8 cellular contexts compared by ENCODE assay signal in genomic region chr6:2791124-2792050, GRCh38. TPM values are rescaled to one million over a fixed set of nuclear protein-coding genes. Genes with fewer than 3 reads are reported as not detected.
DNase-seq lines count a peak whose midpoint lies in the region; ATAC-seq and TF ChIP-seq lines count a peak whose summit lies in the region.

No MANE protein-coding gene starts in this region.

- H3K4me1 ChIP-seq in mucosa of descending colon (ENCODE audit: low read depth), result peaks cover 6% of the 10 kb centered on the region

- no peaks in the 10 kb centered on the region for H3K27me3 Mint-ChIP-seq in stimulated activated naive CD8-positive, alpha-beta T cell treated with anti-CD3 and anti-CD28 coated beads, Interleukin-15, amount 100 ng/mL, for 72 hours

- peak overlapping the region in 1 of 2 donors; percentile 62 for H3K4me3 Mint-ChIP-seq in stimulated activated naive CD8-positive, alpha-beta T cell treated with anti-CD3 and anti-CD28 coated beads, Interleukin-15, amount 100 ng/mL, for 72 hours

- H3K9me3 Mint-ChIP-seq in stimulated activated naive CD8-positive, alpha-beta T cell treated with anti-CD3 and anti-CD28 coated beads, Interleukin-15, amount 100 ng/mL, for 72 hours, result peaks cover 0 to 5% of the 10 kb centered on the region in 2 donors

- H3K4me1 Mint-ChIP-seq in stimulated activated naive CD8-positive, alpha-beta T cell treated with anti-CD3 and anti-CD28 coated beads, Interleukin-15, amount 100 ng/mL, for 72 hours, result peaks cover 51% of the 10 kb centered on the region

- no peaks in the 10 kb centered on the region for H3K36me3 ChIP-seq in mucosa of descending colon (ENCODE audit: low read depth)

- ATAC-seq in mucosa of descending colon, result peak; percentile 87
- peak; percentile 84 for ATAC-seq in stimulated activated naive CD8-positive, alpha-beta T cell treated with anti-CD3 and anti-CD28 coated beads, Interleukin-15, amount 100 ng/mL, for 72 hours
- ATAC-seq in GM18858 (IDR thresholded peaks at IDR 0.05; ENCODE audit: unreplicated experiment), result no peak

- no peak overlapping the region for H3K27ac Mint-ChIP-seq in stimulated activated naive CD8-positive, alpha-beta T cell treated with anti-CD3 and anti-CD28 coated beads, Interleukin-15, amount 100 ng/mL, for 72 hours

- TF ChIP-seq CTCF in HFF-Myc (IDR thresholded peaks at IDR 0.05; ENCODE audit: low read depth, low read length, missing control alignments) (peak; percentile 80), epithelial cell of proximal tubule (conservative IDR thresholded peaks at IDR 0.05; ENCODE audit: low read depth, low read length) (peak; percentile 85), mucosa of descending colon (IDR thresholded peaks at IDR 0.05) (peak; percentile 31)

- H3K4me3 ChIP-seq in HFF-Myc (replicated peaks; ENCODE audit: low read depth, low read length) (no peak overlapping the region), epithelial cell of proximal tubule (ENCODE audit: low read depth, low read length) (no peak overlapping the region), mucosa of descending colon (no peak overlapping the region)

- intact Hi-C loops in mucosa of descending colon (cut with DNase I, micrococcal nuclease), result loop anchor here in 1 of 2 donors (5.0 kb wide), 2 partner anchors 51 to 141 kb away; partner anchors contain the start of gene SERPINB1

- DNase-seq in ELR (ENCODE audit: low read depth), result peak; percentile 90
- peak; percentile 46 for DNase-seq in HFF-Myc (ENCODE audit: extremely low read depth, low read depth)
- DNase-seq in NCI-H526 treated with DMSO at 0.1 percent for 48 hours (lab: John Stamatoyannopoulos, UW), result peak; percentile 13
- peak; percentile 48 for DNase-seq in activated CD4-positive, alpha-beta T cell treated with anti-CD3 and anti-CD28 coated beads, Interleukin-2, amount 50 U/mL, for 1 hour
- DNase-seq in epithelial cell of proximal tubule (ENCODE audit: low read depth), result peak; percentile 52
- DNase-seq in mucosa of descending colon, result peak in 2 of 3 donors; percentile 61 to 85
- peak; percentile 44 to 70 for DNase-seq in stimulated activated naive CD8-positive, alpha-beta T cell treated with anti-CD3 and anti-CD28 coated beads, Interleukin-15, amount 100 ng/mL, for 72 hours

- H3K9me3 ChIP-seq in mucosa of descending colon, result no peaks in the 10 kb centered on the region

RNA-seq across cellular contexts. Expression of gene WRNIP1, which starts 26.2 kb away (rescaled TPM):
- total RNA-seq in epithelial cell of proximal tubule (65.5 and 71.4 TPM in 2 replicates), mucosa of descending colon (10 to 100 TPM; 39.0 to 41.1 (median 39.7) TPM)

RNA-seq across cellular contexts. Expression of gene MYLK4, which starts 40.7 kb away (rescaled TPM):
- total RNA-seq in epithelial cell of proximal tubule (0.07 and 0.46 TPM in 2 replicates), mucosa of descending colon (under 1 TPM; 0.41 to 0.82 (median 0.43) TPM)

RNA-seq across cellular contexts. Expression of gene SERPINB1, which starts 50.3 kb away (rescaled TPM):
- 23.7 and 32.4 TPM in 2 replicates for total RNA-seq in epithelial cell of proximal tubule
- 100 to 1,000 TPM in 2 of 3 donors, 10 to 100 TPM in 1; 66.7 to 187 (median 132) TPM for total RNA-seq in mucosa of descending colon

Comparison
In these comparisons a context has a peak if more than half of its experiments do, and no peak if none do; other contexts are left out.
1. DNase-seq: peak in every context shown above with its lines; median percentile 90 in ELR; 73 in mucosa of descending colon; 57 in stimulated activated naive CD8-positive, alpha-beta T cell treated with anti-CD3 and anti-CD28 coated beads, Interleukin-15, amount 100 ng/mL, for 72 hours; 52 in epithelial cell of proximal tubule; 48 in activated CD4-positive, alpha-beta T cell treated with anti-CD3 and anti-CD28 coated beads, Interleukin-2, amount 50 U/mL, for 1 hour; 46 in HFF-Myc; 13 in NCI-H526 treated with DMSO at 0.1 percent for 48 hours.
2. CTCF ChIP-seq: peak in every context shown above with its lines; median percentile 85 in epithelial cell of proximal tubule; 80 in HFF-Myc; 31 in mucosa of descending colon.